ENCODE assay signal across 19 cellular contexts in genomic region chr12:82862069-82862841, GRCh38.
A peak's percentile ranks its signal among the peaks of the same experiment; 100 is the strongest.
DNase-seq lines count a peak whose midpoint lies in the region; FAIRE-seq and TF ChIP-seq lines count a peak whose summit lies in the region.
"Had no signal": no experiment of that assay in that cellular context is flagged by ENCODE, and none has a peak within 500 bp of the region (broad histone marks: within the 10 kb centered on the region; RNA-seq: fewer than 3 reads in every experiment).

No MANE protein-coding gene starts in this region.

- FAIRE-seq in astrocyte (lab: Jason Lieb, UNC) (no peak), islet of Langerhans (lab: Jason Lieb, UNC) (peak; percentile 27)

- no peaks in the 10 kb centered on the region for H3K36me3 Mint-ChIP-seq in astrocyte (ENCODE audit: low read depth, unreplicated experiment)

- H3K27me3 ChIP-seq in astrocyte (ENCODE audit: insufficient read depth, low read length), result no peaks in the 10 kb centered on the region
- no peaks in the 10 kb centered on the region for H3K27me3 ChIP-seq in MM.1S (replicated peaks; ENCODE audit: insufficient read depth, low read length)
- H3K27me3 ChIP-seq: body of pancreas, left lung, ovary, SJCRH30 had no signal

- H3K4me2 ChIP-seq in astrocyte (ENCODE audit: low read length) (no peak overlapping the region), OCI-LY7 (ENCODE audit: low read length) (no peak overlapping the region), MM.1S (ENCODE audit: low read depth, low read length) (no peak overlapping the region)

- H4K20me1 ChIP-seq in astrocyte (ENCODE audit: insufficient read depth, low read length) (no peaks in the 10 kb centered on the region), OCI-LY7 (ENCODE audit: insufficient read depth, low read length) (no peaks in the 10 kb centered on the region), MM.1S (ENCODE audit: insufficient read depth, low read length) (no peaks in the 10 kb centered on the region)

- intact Hi-C loops in OCI-LY7 (cut with micrococcal nuclease; ENCODE audit: unreplicated experiment), result no loop called here

- no peaks in the 10 kb centered on the region for H3K79me2 ChIP-seq in astrocyte (ENCODE audit: insufficient read depth, low read length)
- no peaks in the 10 kb centered on the region for H3K79me2 ChIP-seq in OCI-LY7 (ENCODE audit: insufficient read depth, low read depth, low read length)
- H3K79me2 ChIP-seq in MM.1S (ENCODE audit: low read length), result no peaks in the 10 kb centered on the region

- CTCF ChIA-PET in OCI-LY7 (lab: Charles Lee; ENCODE audit: unreplicated experiment), result no interaction called here

- H3F3A ChIP-seq in MM.1S (ENCODE audit: insufficient read depth, low read length), result no peaks in the 10 kb centered on the region

- H3K4me1 ChIP-seq in astrocyte (ENCODE audit: insufficient read depth, low read length), result peaks cover 3% of the 10 kb centered on the region
- no peaks in the 10 kb centered on the region for H3K4me1 ChIP-seq in OCI-LY7 (ENCODE audit: insufficient read depth, low read length, poor library complexity, severe bottlenecking)
- H3K4me1 ChIP-seq in MM.1S (ENCODE audit: low read length), result no peaks in the 10 kb centered on the region
- H3K4me1 ChIP-seq: SJCRH30 had no signal

- POLR2A ChIA-PET in OCI-LY7 (lab: Charles Lee), result interaction anchor here (0.7 kb wide), 1 partner anchor 35 kb away, joined by 3 read pairs; no protein-coding TSS in a partner anchor

- H3K9me3 ChIP-seq in astrocyte (ENCODE audit: insufficient read depth, low read depth, low read length) (no peaks in the 10 kb centered on the region), OCI-LY7 (ENCODE audit: low read length) (no peaks in the 10 kb centered on the region), MM.1S (replicated peaks; ENCODE audit: insufficient read depth, low read length) (no peaks in the 10 kb centered on the region)
- H3K9me3 ChIP-seq: body of pancreas, left lung, ovary, SJCRH30, thoracic aorta had no signal

- TF ChIP-seq CTCF in astrocyte (IDR thresholded peaks at IDR 0.05; ENCODE audit: insufficient read depth, low read depth, low read length), result no peak
- TF ChIP-seq CTCF in OCI-LY7 (conservative IDR thresholded peaks at IDR 0.05; ENCODE audit: low read length), result no peak
- no peak for TF ChIP-seq CTCF in MM.1S (IDR thresholded peaks at IDR 0.05; ENCODE audit: low read length)

- H3K4me3 ChIP-seq in astrocyte (ENCODE audit: insufficient read depth, low read depth, low read length), result no peak overlapping the region
- H3K4me3 ChIP-seq in OCI-LY7 (ENCODE audit: low read depth, low read length, poor library complexity, severe bottlenecking), result no peak overlapping the region
- H3K4me3 ChIP-seq in MM.1S (ENCODE audit: low read length), result no peak overlapping the region
- H3K4me3 ChIP-seq: body of pancreas, left lung, ovary, SJCRH30, thoracic aorta had no signal

- H3K27ac Mint-ChIP-seq in astrocyte (ENCODE audit: unreplicated experiment), result no peak overlapping the region
- H3K27ac Mint-ChIP-seq: CD14-positive monocyte had no signal

- no peak overlapping the region for H2AFZ ChIP-seq in astrocyte (ENCODE audit: low read depth, low read length)
- H2AFZ ChIP-seq in OCI-LY7 (ENCODE audit: low read length), result no peak overlapping the region
- no peak overlapping the region for H2AFZ ChIP-seq in MM.1S (ENCODE audit: low read length)

- H3K4me1 Mint-ChIP-seq in astrocyte (ENCODE audit: low read depth, unreplicated experiment), result peaks cover 11% of the 10 kb centered on the region

- H3K9ac ChIP-seq in astrocyte (ENCODE audit: low read length), result no peak overlapping the region
- H3K9ac ChIP-seq in MM.1S (ENCODE audit: low read length), result no peak overlapping the region

- H3K9me3 Mint-ChIP-seq in astrocyte (ENCODE audit: unreplicated experiment), result no peaks in the 10 kb centered on the region

- no peak overlapping the region for H3K4me3 Mint-ChIP-seq in astrocyte (ENCODE audit: unreplicated experiment)
- H3K4me3 Mint-ChIP-seq: CD14-positive monocyte had no signal

- H3K27ac ChIP-seq in astrocyte (ENCODE audit: low read depth, low read length) (no peak overlapping the region), OCI-LY7 (ENCODE audit: low read depth, low read length, poor library complexity, severe bottlenecking) (no peak overlapping the region), MM.1S (ENCODE audit: low read length) (no peak overlapping the region)
- H3K27ac ChIP-seq: body of pancreas, left lung, ovary, SJCRH30, thoracic aorta had no signal

- H3K27me3 Mint-ChIP-seq in astrocyte (ENCODE audit: low read depth, unreplicated experiment), result no peaks in the 10 kb centered on the region

- H3K36me3 ChIP-seq in astrocyte (ENCODE audit: insufficient read depth, low read length) (no peaks in the 10 kb centered on the region), OCI-LY7 (ENCODE audit: insufficient read depth, low read length) (no peaks in the 10 kb centered on the region), MM.1S (replicated peaks; ENCODE audit: insufficient read depth, low read length) (no peaks in the 10 kb centered on the region)
- H3K36me3 ChIP-seq: left lung, ovary, SJCRH30, thoracic aorta had no signal

- no TSS peak for BruUV-seq in OCI-LY7 (replicated peaks; lab: Mats Ljungman, UMichigan)

- no peaks in the 10 kb centered on the region for H3K9me2 ChIP-seq in OCI-LY7 (ENCODE audit: insufficient read depth, low read length)
- H3K9me2 ChIP-seq in MM.1S (replicated peaks; ENCODE audit: insufficient read depth, low read length), result no peaks in the 10 kb centered on the region

- DNase-seq in HS-5 (ENCODE audit: low read depth) (peak; percentile 30), astrocyte (ENCODE audit: low read depth) (peak; percentile 51), OCI-LY7 (ENCODE audit: low spot score) (no peak), DMS79 treated with DMSO at 0.1 percent for 48 hours (lab: John Stamatoyannopoulos, UW) (no peak), MM.1S (no peak), OCI-M2 (lab: John Stamatoyannopoulos, UW; ENCODE audit: unreplicated experiment) (no peak)
- DNase-seq: activated CD4-positive, alpha-beta T cell treated with anti-CD3 and anti-CD28 coated beads for 48 hours; activated naive CD4-positive, alpha-beta T cell; body of pancreas; KG1; left lung; NCI-H446 treated with DMSO at 0.1 percent for 48 hours; ovary; SJCRH30; stimulated activated CD4-positive, alpha-beta T cell treated with anti-CD3 and anti-CD28 coated beads, Interleukin-4, amount 100 ng/mL, for 24 hours; stimulated activated CD8-positive, alpha-beta memory T cell treated with anti-CD3 and anti-CD28 coated beads, Interleukin-4, amount 100 ng/mL, for 48 hours had no signal

Comparison
In these comparisons a context has a peak if more than half of its experiments do, and no peak if none do; other contexts are left out.
1. DNase-seq: peak in HS-5 (single experiment) and astrocyte (single experiment); none in OCI-LY7 (single experiment), DMS79 treated with DMSO at 0.1 percent for 48 hours (single experiment), MM.1S (single experiment) and OCI-M2 (single experiment).